1 cellular context compared by ENCODE assay signal in the genomic region with DNA sequence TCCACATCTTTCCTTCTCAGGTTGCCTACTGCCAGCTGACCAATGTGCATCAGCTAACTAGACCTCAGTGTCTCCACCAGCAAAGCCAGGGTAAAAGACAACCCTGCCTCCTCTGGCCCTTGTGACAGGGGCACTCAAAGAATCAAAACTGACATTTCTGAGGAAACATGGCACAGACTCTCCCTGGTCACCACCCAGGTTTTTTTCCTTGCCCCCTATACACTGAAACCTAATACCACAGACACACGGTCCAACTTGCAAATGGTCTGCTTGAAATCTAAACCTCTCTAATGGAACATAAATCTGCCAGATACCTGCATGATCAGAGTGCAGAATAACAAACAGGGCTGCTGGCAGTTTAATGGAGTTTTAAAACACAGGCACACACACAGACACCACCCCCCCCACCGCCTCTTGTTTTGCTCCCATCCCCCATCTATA.
TF ChIP-seq lines count a peak whose summit lies in the region.

No MANE protein-coding gene starts in this region.

TF ChIP-seq in GM23338, 12 proteins besides CTCF, POLR2A, EP300 and RAD21 (continued from another document):
- TF ChIP-seq EZH2phosphoT487 (IDR thresholded peaks at IDR 0.05; ENCODE audit: unreplicated experiment) (no peak), REST (IDR thresholded peaks at IDR 0.05; ENCODE audit: unreplicated experiment) (no peak)
TF ChIP-seq in GM23338: peak in this region for 0.
